Comparison of ENCODE assay signal across 1 cellular context in genomic region chr12:108693186-108693585, GRCh38.
TF ChIP-seq lines count a peak whose summit lies in the region.

No MANE protein-coding gene starts in this region.

TF ChIP-seq in IMR-90, 13 proteins besides CTCF, POLR2A, EP300 and RAD21:
- no peak for TF ChIP-seq USF2 (IDR thresholded peaks at IDR 0.05; ENCODE audit: low read depth, low read length)
- TF ChIP-seq ELK1 (IDR thresholded peaks at IDR 0.05; ENCODE audit: borderline replicate concordance, low read depth, low read length), result no peak
- no peak for TF ChIP-seq CHD1 (IDR thresholded peaks at IDR 0.05; ENCODE audit: low read depth, low read length)
- TF ChIP-seq MAZ (IDR thresholded peaks at IDR 0.05; ENCODE audit: borderline replicate concordance, low read depth, low read length), result no peak
- TF ChIP-seq CEBPB (IDR thresholded peaks at IDR 0.05; ENCODE audit: low read depth, low read length), result no peak
- TF ChIP-seq MAFK (IDR thresholded peaks at IDR 0.05; ENCODE audit: low read depth, low read length), result no peak
- TF ChIP-seq NFE2L2 (IDR thresholded peaks at IDR 0.05; ENCODE audit: low read depth, low read length), result no peak
- no peak for TF ChIP-seq BHLHE40 (IDR thresholded peaks at IDR 0.05; ENCODE audit: low read depth, low read length)
- TF ChIP-seq MXI1 (IDR thresholded peaks at IDR 0.05; ENCODE audit: borderline replicate concordance, low read depth, low read length), result no peak
- no peak for TF ChIP-seq RCOR1 (IDR thresholded peaks at IDR 0.05; ENCODE audit: insufficient replicate concordance, low read length)
- TF ChIP-seq FOS (IDR thresholded peaks at IDR 0.05; ENCODE audit: low read depth, low read length), result no peak
- TF ChIP-seq RFX5 (IDR thresholded peaks at IDR 0.05; ENCODE audit: low read depth, low read length), result no peak
- TF ChIP-seq SMC3 (IDR thresholded peaks at IDR 0.05; ENCODE audit: low read depth, low read length), result no peak
